Comparison of ENCODE assay signal across 9 cellular contexts in genomic region chr6:71107935-71108420, GRCh38.
DNase-seq lines count a peak whose midpoint lies in the region; ATAC-seq, FAIRE-seq and TF ChIP-seq lines count a peak whose summit lies in the region.
"Had no signal": no experiment of that assay in that cellular context is flagged by ENCODE, and none has a peak within 500 bp of the region (broad histone marks: within the 10 kb centered on the region; RNA-seq: fewer than 3 reads in every experiment).

No MANE protein-coding gene starts in this region.

- H3K9me3 ChIP-seq in kidney (ENCODE audit: control insufficient read depth in 1 of 2, low read length in 2 of 2), result no peaks in the 10 kb centered on the region

- in situ Hi-C loops in astrocyte of the cerebellum (cut with HindIII; ENCODE audit: low sequenced_read_pairs), result no loop called here

- FAIRE-seq in kidney (lab: Jason Lieb, UNC), result no peak
- FAIRE-seq: A204.1 had no signal

- H3K9me3 Mint-ChIP-seq in type B pancreatic cell, result no peaks in the 10 kb centered on the region

- H3K4me1 ChIP-seq in kidney (ENCODE audit: control insufficient read depth in 1 of 2, insufficient read depth in 1 of 2, low read depth in 1 of 2, low read length in 2 of 2), result peaks cover 0 to 2% of the 10 kb centered on the region in 2 donors

- H3K36me3 Mint-ChIP-seq in type B pancreatic cell, result no peaks in the 10 kb centered on the region

- peak overlapping the region; percentile 42 for H3K4me3 Mint-ChIP-seq in type B pancreatic cell

- TF ChIP-seq CTCF in astrocyte of the cerebellum (IDR thresholded peaks at IDR 0.05; ENCODE audit: low read depth, low read length, missing control alignments) (no peak), kidney (IDR thresholded peaks at IDR 0.05; ENCODE audit: borderline replicate concordance, extremely low read depth, insufficient read depth) (no peak), type B pancreatic cell (conservative IDR thresholded peaks at IDR 0.05) (no peak)

- H3K36me3 ChIP-seq in kidney (ENCODE audit: control insufficient read depth in 1 of 2, insufficient read depth in 2 of 2, low read length in 2 of 2), result no peaks in the 10 kb centered on the region

- peak; percentile 0 for DNase-seq in NCI-H1092 treated with DMSO at 0.1 percent for 48 hours (lab: John Stamatoyannopoulos, UW)
- DNase-seq in NCI-H1092 (lab: John Stamatoyannopoulos, UW), result no peak
- peak; percentile 89 for DNase-seq in astrocyte of the cerebellum (ENCODE audit: low read depth)
- no peak for DNase-seq in kidney
- no peak for DNase-seq in type B pancreatic cell (ENCODE audit: extremely low spot score, unreplicated experiment)
- no peak for DNase-seq in SKM-1 treated with dmso at 0.1 percent for 144 hours (lab: John Stamatoyannopoulos, UW; ENCODE audit: unreplicated experiment)

- no peak overlapping the region for H3K27ac ChIP-seq in kidney (ENCODE audit: low read depth in 2 of 2, low read length in 2 of 2)

- peak overlapping the region; percentile 30 for H3K4me3 ChIP-seq in astrocyte of the cerebellum (ENCODE audit: low read depth, low read length)
- H3K4me3 ChIP-seq in kidney (ENCODE audit: low read length in 2 of 2), result peak overlapping the region; percentile 6 to 37

- intact Hi-C loops in kidney (cut with DNase I), result no loop called here

- peaks cover 14% of the 10 kb centered on the region for H3K4me1 Mint-ChIP-seq in type B pancreatic cell (ENCODE audit: unreplicated experiment)

- no peak overlapping the region for H3K27ac Mint-ChIP-seq in type B pancreatic cell

- no peaks in the 10 kb centered on the region for H3K27me3 Mint-ChIP-seq in type B pancreatic cell

- H3K9ac ChIP-seq in kidney (ENCODE audit: low read length in 2 of 2), result no peak overlapping the region

- ATAC-seq in HG03565 (IDR thresholded peaks at IDR 0.05; ENCODE audit: unreplicated experiment), result no peak
- ATAC-seq in HG02642 (IDR thresholded peaks at IDR 0.05; ENCODE audit: poor library complexity, unreplicated experiment), result no peak

Comparison
In these comparisons a context has a peak if more than half of its experiments do, and no peak if none do; other contexts are left out.
1. DNase-seq: peak in NCI-H1092 treated with DMSO at 0.1 percent for 48 hours (single experiment) and astrocyte of the cerebellum (single experiment); none in NCI-H1092 (single experiment), kidney (single experiment), type B pancreatic cell (single experiment) and SKM-1 treated with dmso at 0.1 percent for 144 hours (single experiment).